16 cellular contexts compared by ENCODE assay signal in the genomic region with DNA sequence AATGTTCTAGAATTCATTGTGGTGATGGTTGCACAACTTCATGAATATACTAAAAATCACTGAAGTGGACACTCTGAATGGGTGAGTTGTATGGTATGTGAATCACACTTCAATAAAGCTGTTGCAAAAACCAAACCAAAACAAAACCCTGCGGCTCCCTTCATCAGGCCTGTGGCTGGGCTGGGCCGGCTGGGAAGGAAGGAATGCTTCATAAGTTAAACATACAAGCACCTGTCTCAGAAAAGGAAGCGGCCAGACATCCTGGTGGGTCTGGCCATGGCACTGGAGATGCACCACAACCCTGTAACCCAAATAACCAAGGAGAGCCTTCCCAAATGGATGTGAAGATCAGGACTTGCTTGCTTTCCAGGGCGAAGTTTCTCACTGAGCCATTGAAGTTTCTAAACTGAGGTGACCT. TPM values are rescaled to one million over a fixed set of nuclear protein-coding genes. Genes with fewer than 3 reads are reported as not detected.
DNase-seq lines count a peak whose midpoint lies in the region; ATAC-seq and TF ChIP-seq lines count a peak whose summit lies in the region.
"Had no signal": no experiment of that assay in that cellular context is flagged by ENCODE, and none has a peak within 500 bp of the region (broad histone marks: within the 10 kb centered on the region; RNA-seq: fewer than 3 reads in every experiment).

No MANE protein-coding gene starts in this region.

- H3K9me3 ChIP-seq in PC-3 (ENCODE audit: low read length) = no peaks in the 10 kb centered on the region
- H3K9me3 ChIP-seq in transverse colon = no peaks in the 10 kb centered on the region
- H3K9me3 ChIP-seq: adrenal gland; BLaER1 treated with 17β-estradiol and CSF1 and Interleukin-3, amounts not matched to agents 10 nM and 100 nM; pancreas; SJCRH30 had no signal

- H3K27ac ChIP-seq in PC-3 (ENCODE audit: low read length) = no peak overlapping the region
- no peak overlapping the region for H3K27ac ChIP-seq in transverse colon
- H3K27ac ChIP-seq: adrenal gland; BLaER1 treated with 17β-estradiol and CSF1 and Interleukin-3, amounts not matched to agents 10 nM and 100 nM; pancreas; SJCRH30 had no signal

- no peaks in the 10 kb centered on the region for H3K4me1 ChIP-seq in PC-3 (ENCODE audit: insufficient read depth, low read length)
- no peaks in the 10 kb centered on the region for H3K4me1 ChIP-seq in transverse colon
- H3K4me1 ChIP-seq: adrenal gland, pancreas, SJCRH30 had no signal

- no peaks in the 10 kb centered on the region for H3F3A ChIP-seq in PC-3 (ENCODE audit: low read length, unreplicated experiment)

- POLR2A ChIA-PET in PC-3 (lab: Charles Lee; ENCODE audit: unreplicated experiment) = no interaction called here

- no peak overlapping the region for H3K4me3 ChIP-seq in PC-3 (ENCODE audit: low read length)
- no peak overlapping the region for H3K4me3 ChIP-seq in epithelial cell of esophagus (ENCODE audit: low read length)
- no peak overlapping the region for H3K4me3 ChIP-seq in transverse colon
- H3K4me3 ChIP-seq: adrenal gland; BLaER1 treated with 17β-estradiol and CSF1 and Interleukin-3, amounts not matched to agents 10 nM and 100 nM; pancreas; SJCRH30 had no signal

- H4K20me1 ChIP-seq in PC-3 (ENCODE audit: low read length) = no peaks in the 10 kb centered on the region
- H4K20me1 ChIP-seq: BLaER1 treated with 17β-estradiol and CSF1 and Interleukin-3, amounts not matched to agents 10 nM and 100 nM had no signal

- ATAC-seq in PC-3 = peak; percentile 42

- H3K4me2 ChIP-seq in PC-3 (ENCODE audit: low read length) = no peak overlapping the region
- H3K4me2 ChIP-seq: BLaER1 treated with 17β-estradiol and CSF1 and Interleukin-3, amounts not matched to agents 10 nM and 100 nM had no signal

- WGBS in transverse colon (ENCODE audit: low coverage in 1 of 2), 2 donors = 67 to 100% methylated on average over 1 to 4 of the region's 4 CpGs

- H3K36me3 ChIP-seq in PC-3 (ENCODE audit: low read depth, low read length) = no peaks in the 10 kb centered on the region
- H3K36me3 ChIP-seq in transverse colon = no peaks in the 10 kb centered on the region

- H3K79me2 ChIP-seq in PC-3 (ENCODE audit: low read length) = no peaks in the 10 kb centered on the region

- DNase-seq in EH (ENCODE audit: low read depth) (peak; percentile 62), PC-3 (peak; percentile 63), epithelial cell of esophagus (ENCODE audit: low read depth) (peak; percentile 88), myocyte (ENCODE audit: low read depth) (peak; percentile 69), NCI-H524 treated with DMSO at 0.1 percent for 48 hours (lab: John Stamatoyannopoulos, UW) (no peak), NCI-H446 (lab: John Stamatoyannopoulos, UW) (no peak), transverse colon (no peak)
- no peak for DNase-seq in stimulated activated CD4-positive, alpha-beta T cell treated with anti-CD3 and anti-CD28 coated beads, Interleukin-1b, Interleukin-23, amount 100 ng/mL, for 48 hours
- DNase-seq: activated CD4-positive, alpha-beta T cell treated with anti-CD3 and anti-CD28 coated beads, Interleukin-2, amount 50 U/mL, for 1 hour; activated T-cell treated with anti-CD3 and anti-CD28 coated beads, Interleukin-2, amount 50 U/mL, for 48 hours; glutamatergic neuron; pancreas; SJCRH30; stimulated activated CD4-positive, alpha-beta T cell treated with anti-CD3 and anti-CD28 coated beads, Interleukin-12 subunit alpha, Interleukin-12 subunit beta, amount 100 ng/mL, for 4 hours had no signal

- CTCF ChIA-PET in PC-3 (lab: Charles Lee) = no interaction called here

- TF ChIP-seq POLR2A in transverse colon (IDR thresholded peaks at IDR 0.05) = no peak

- BruUV-seq in PC-3 (replicated peaks; lab: Mats Ljungman, UMichigan) = no TSS peak

- H3K9ac ChIP-seq in PC-3 (ENCODE audit: low read length) = no peak overlapping the region

- no peak for TF ChIP-seq EP300 in transverse colon (IDR thresholded peaks at IDR 0.05; ENCODE audit: low read depth)

- H3K9me2 ChIP-seq in PC-3 (replicated peaks; ENCODE audit: low read length) = no peaks in the 10 kb centered on the region

- H3K27me3 ChIP-seq in PC-3 (ENCODE audit: low read length) (no peaks in the 10 kb centered on the region), transverse colon (no peaks in the 10 kb centered on the region)
- H3K27me3 ChIP-seq: adrenal gland; BLaER1 treated with 17β-estradiol and CSF1 and Interleukin-3, amounts not matched to agents 10 nM and 100 nM; pancreas; SJCRH30 had no signal

- TF ChIP-seq CTCF in PC-3 (conservative IDR thresholded peaks at IDR 0.05; ENCODE audit: low read depth, low read length) (no peak), epithelial cell of esophagus (IDR thresholded peaks at IDR 0.05; ENCODE audit: insufficient read depth, low read depth, low read length, missing control alignments) (no peak), transverse colon (IDR thresholded peaks at IDR 0.05) (no peak)

- intact Hi-C loops in PC-3 (cut with micrococcal nuclease) (no loop called here), transverse colon (cut with DNase I; ENCODE audit: low total_unique reads) (no loop called here)

- in situ Hi-C loops in transverse colon (cut with MboI; ENCODE audit: low pct_ligation_motif_present in 1 of 4, low pct_unique_long_range_greater_than_20kb in 1 of 4, low sequenced_read_pairs in 3 of 4) = no loop called here

- H2AFZ ChIP-seq in PC-3 (ENCODE audit: low read length) = no peak overlapping the region

RNA-seq across cellular contexts. Expression of gene TTC7B, which starts 34.9 kb away (rescaled TPM):
- total RNA-seq in PC-3 (2014; rRNA removed) = 43.2 and 45.6 TPM in 2 replicates
- total RNA-seq in myocyte = 40.6 and 42.1 TPM in 2 replicates
- 32.9 TPM for polyA plus RNA-seq in myocyte (2012)
- 10 to 100 TPM in 1 of 4 donors, 1 to 10 TPM in 3; 8.4 to 11.2 (median 9.2) TPM for total RNA-seq in transverse colon

Comparison
In these comparisons a context has a peak if more than half of its experiments do, and no peak if none do; other contexts are left out.
1. DNase-seq: peak in EH (single experiment), PC-3 (single experiment), epithelial cell of esophagus (single experiment) and myocyte (single experiment); none in NCI-H524 treated with DMSO at 0.1 percent for 48 hours (single experiment), NCI-H446 (0 of 2), stimulated activated CD4-positive, alpha-beta T cell treated with anti-CD3 and anti-CD28 coated beads, Interleukin-1b, Interleukin-23, amount 100 ng/mL, for 48 hours (single experiment) and transverse colon (single experiment).